23 cellular contexts compared by ENCODE assay signal in the genomic region with DNA sequence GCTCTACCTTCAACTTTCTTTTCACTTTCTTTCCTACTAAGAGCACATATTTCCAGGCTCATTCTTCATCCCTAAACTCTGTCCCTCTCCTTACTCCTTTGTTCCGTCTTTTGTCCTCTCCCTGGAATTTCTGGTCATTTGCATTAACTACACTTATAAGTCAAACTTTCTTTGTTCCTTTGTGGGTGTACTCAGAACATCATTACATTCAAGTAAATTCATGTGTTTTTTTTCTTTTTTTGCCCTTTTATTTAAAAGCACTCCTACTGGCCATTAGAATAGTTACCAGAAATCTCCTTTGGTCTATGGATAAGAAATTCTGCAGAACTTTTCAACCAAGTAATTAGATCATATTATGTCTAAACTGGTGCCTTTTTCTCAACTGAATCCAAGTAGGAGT.
DNase-seq lines count a peak whose midpoint lies in the region; ATAC-seq, FAIRE-seq and TF ChIP-seq lines count a peak whose summit lies in the region.
"Had no signal": no experiment of that assay in that cellular context is flagged by ENCODE, and none has a peak within 500 bp of the region (broad histone marks: within the 10 kb centered on the region; RNA-seq: fewer than 3 reads in every experiment).

No MANE protein-coding gene starts in this region.

- no peak overlapping the region for H3K4me3 Mint-ChIP-seq in nephron
- H3K4me3 Mint-ChIP-seq: B cell; CD4-positive, CD25-positive, alpha-beta regulatory T cell had no signal

- TF ChIP-seq CTCF in SK-N-SH (IDR thresholded peaks at IDR 0.05) (peak; percentile 45), H1 (IDR thresholded peaks at IDR 0.05; ENCODE audit: control extremely low read depth in 1 of 3, insufficient read depth in 1 of 3, low read depth in 1 of 3, low read length in 3 of 3) (peak in 1 of 3 experiments; percentile 3; a peak in 1 of 4 replicates), nephron (IDR thresholded peaks at IDR 0.05; ENCODE audit: unreplicated experiment in 3 of 3) (no peak), psoas muscle (IDR thresholded peaks at IDR 0.05) (no peak), A673 (conservative IDR thresholded peaks at IDR 0.05; ENCODE audit: low read depth, low read length) (no peak)

- H3K79me2 ChIP-seq in SK-N-SH (ENCODE audit: insufficient read depth) (no peaks in the 10 kb centered on the region), H1 (ENCODE audit: control insufficient read depth in 1 of 2, insufficient read depth in 2 of 2, low read length in 2 of 2) (no peaks in the 10 kb centered on the region)

- no peak overlapping the region; the same call in 1 of the 2 replicates for H2AFZ ChIP-seq in SK-N-SH (ENCODE audit: low read depth)
- no peak overlapping the region for H2AFZ ChIP-seq in H1 (ENCODE audit: low read length)
- H2AFZ ChIP-seq: PC-9 had no signal

- peaks cover 2% of the 10 kb centered on the region for H3K36me3 Mint-ChIP-seq in nephron (ENCODE audit: low read depth)
- H3K36me3 Mint-ChIP-seq: CD4-positive, CD25-positive, alpha-beta regulatory T cell had no signal

- 76% methylated on average over 1 of the region's 1 CpG for WGBS in SK-N-SH (ENCODE audit: low lambda C conversion rate)
- WGBS in H1 (ENCODE audit: extremely low coverage in 1 of 2, insufficient coverage in 1 of 2, insufficient read length in 1 of 2, insufficient replicate concordance in 2 of 2, low coverage in 1 of 2, low lambda C conversion rate in 2 of 2, missing lambda C conversion rate in 1 of 2), 2 experiments = 26% methylated on average over 1 of the region's 1 CpG; no CpG with 5 or more reads in 1 of the 2 experiments
- 89 to 94% (median 93%) methylated on average over 1 of the region's 1 CpG for WGBS in psoas muscle, 3 donors

- intact Hi-C loops in psoas muscle (cut with DNase I) (no loop called here), A673 (cut with micrococcal nuclease; ENCODE audit: unreplicated experiment) (no loop called here)

- H3K56ac ChIP-seq in H1 (replicated peaks; ENCODE audit: insufficient read length, low read depth, low read length) = no peak overlapping the region

- H3K4ac ChIP-seq in H1 (replicated peaks; ENCODE audit: insufficient read length, low read depth, low read length) = no peak overlapping the region

- TF ChIP-seq RAD21 in SK-N-SH (IDR thresholded peaks at IDR 0.05; ENCODE audit: low read length) (no peak), H1 (IDR thresholded peaks at IDR 0.05 in 1 of 2, conservative IDR thresholded peaks at IDR 0.05 in 1 of 2; ENCODE audit: low read depth in 2 of 2, low read length in 2 of 2) (no peak)

- H2BK20ac ChIP-seq in H1 (ENCODE audit: low read length) = no peak overlapping the region

- no peak overlapping the region for H2BK120ac ChIP-seq in H1 (replicated peaks; ENCODE audit: low read depth, low read length)

- no peak overlapping the region for H2BK12ac ChIP-seq in H1 (ENCODE audit: low read depth, low read length)

- H3K27me3 Mint-ChIP-seq in nephron (ENCODE audit: low read depth) = no peaks in the 10 kb centered on the region
- H3K27me3 Mint-ChIP-seq: B cell; CD4-positive, CD25-positive, alpha-beta regulatory T cell had no signal

- H3K4me2 ChIP-seq in SK-N-SH (no peak overlapping the region), H1 (ENCODE audit: insufficient read depth in 1 of 2, low read depth in 2 of 2, low read length in 2 of 2) (no peak overlapping the region)
- H3K4me2 ChIP-seq: PC-9 had no signal

- no peak for TF ChIP-seq POLR2A in H1 (IDR thresholded peaks at IDR 0.05; ENCODE audit: control extremely low read depth in 1 of 2, low read depth in 2 of 2, low read length in 2 of 2)

- H3K9ac ChIP-seq in SK-N-SH (no peak overlapping the region), H1 (replicated peaks in 1 of 4; ENCODE audit: extremely low read depth in 1 of 4, low read depth in 3 of 4, low read length in 3 of 4) (no peak overlapping the region)

- peak overlapping the region in 2 of 3 experiments; percentile 23 to 51 for H3K27ac Mint-ChIP-seq in nephron
- H3K27ac Mint-ChIP-seq: B cell; CD4-positive, CD25-positive, alpha-beta regulatory T cell had no signal

- no peak overlapping the region for H3K14ac ChIP-seq in H1 (ENCODE audit: insufficient read length)

- H3K23me2 ChIP-seq in H1 (ENCODE audit: low read depth, low read length) = no peaks in the 10 kb centered on the region

- H3K4me3 ChIP-seq in SK-N-SH (ENCODE audit: low read depth in 2 of 2, low read length in 1 of 2) (no peak overlapping the region), H1 (ENCODE audit: extremely low read depth in 1 of 4, insufficient read depth in 2 of 4, low read depth in 3 of 4, low read length in 4 of 4) (no peak overlapping the region), psoas muscle (no peak overlapping the region), A673 (ENCODE audit: low read depth, low read length, poor library complexity, severe bottlenecking) (no peak overlapping the region)
- H3K4me3 ChIP-seq: GM12878, PC-9 had no signal

- H3K4me1 Mint-ChIP-seq in nephron = peaks cover 20% of the 10 kb centered on the region
- H3K4me1 Mint-ChIP-seq: B cell; CD4-positive, CD25-positive, alpha-beta regulatory T cell had no signal

- H3K27me3 ChIP-seq in SK-N-SH (ENCODE audit: insufficient read depth) = no peaks in the 10 kb centered on the region
- no peaks in the 10 kb centered on the region for H3K27me3 ChIP-seq in H1 (replicated peaks in 1 of 4; ENCODE audit: control insufficient read depth in 3 of 4, extremely low read depth in 1 of 4, insufficient read depth in 3 of 4, low read length in 3 of 4)
- H3K27me3 ChIP-seq in psoas muscle (ENCODE audit: insufficient read depth in 3 of 3, low read length in 2 of 3) = peaks cover 0 to 2% (median 0%) of the 10 kb centered on the region in 3 donors
- H3K27me3 ChIP-seq in A673 (replicated peaks; ENCODE audit: insufficient read depth, low read depth, low read length, poor library complexity) = no peaks in the 10 kb centered on the region

- H3K9me3 Mint-ChIP-seq in nephron = no peaks in the 10 kb centered on the region

- no peaks in the 10 kb centered on the region for H3K9me2 ChIP-seq in SK-N-SH

- no peak for DNase-seq in SK-N-SH
- DNase-seq in H1 (ENCODE audit: low read depth in 1 of 2, low spot score in 2 of 2) = no peak
- DNase-seq in psoas muscle = no peak
- no peak for DNase-seq in A673 (ENCODE audit: low spot score)
- DNase-seq: CD4-positive, CD25-positive, alpha-beta regulatory T cell; COR-L47; EL; KG1; NCI-H1417; NCI-H1930; NCI-H226; NCI-H524; PC-9; SIG-M5 had no signal

- peaks cover 4% of the 10 kb centered on the region for H3F3A ChIP-seq in SK-N-SH (replicated peaks; ENCODE audit: insufficient read depth)

- CTCF ChIA-PET in SK-N-SH (lab: Yijun Ruan, JAX) (interaction anchor here (0.9 kb wide), 1 partner anchor 12 kb away, joined by 3 read pairs; no protein-coding TSS in a partner anchor), H1 (lab: Charles Lee; ENCODE audit: partially characterized antibody) (interaction anchor here (0.6 to 0.9 kb wide), 3 partner anchors 13 to 422 kb away, joined by 3 read pairs; no protein-coding TSS in a partner anchor), A673 (lab: Charles Lee) (no interaction called here)

- no peak overlapping the region for H2AK5ac ChIP-seq in H1 (ENCODE audit: low read depth, low read length)

- H2BK5ac ChIP-seq in H1 (ENCODE audit: low read depth, low read length) = no peak overlapping the region

- no TSS peak for BruUV-seq in A673 (replicated peaks; lab: Mats Ljungman, UMichigan)

- H3K79me1 ChIP-seq in H1 (ENCODE audit: low read depth, low read length) = no peaks in the 10 kb centered on the region

- no peak for TF ChIP-seq EP300 in SK-N-SH (IDR thresholded peaks at IDR 0.05; ENCODE audit: borderline replicate concordance in 1 of 2, low read depth in 1 of 2, low read length in 1 of 2)
- TF ChIP-seq EP300 in H1 (IDR thresholded peaks at IDR 0.05; ENCODE audit: borderline replicate concordance in 1 of 2, low read depth in 2 of 2, low read length in 2 of 2) = no peak

- H3K23ac ChIP-seq in H1 (ENCODE audit: insufficient read length) = no peak overlapping the region

- no peak overlapping the region for H3K27ac ChIP-seq in SK-N-SH (ENCODE audit: low read depth in 2 of 2, low read length in 1 of 2)
- no peak overlapping the region for H3K27ac ChIP-seq in H1 (ENCODE audit: low read depth, low read length)
- H3K27ac ChIP-seq in psoas muscle = no peak overlapping the region
- no peak overlapping the region for H3K27ac ChIP-seq in A673 (ENCODE audit: low read depth, low read length, poor library complexity, severe bottlenecking)
- H3K27ac ChIP-seq: 22Rv1, PC-9, RWPE1 had no signal

- H3K4me1 ChIP-seq in SK-N-SH (ENCODE audit: control insufficient read depth in 1 of 2, insufficient read depth in 2 of 2, low read depth in 1 of 2, low read length in 1 of 2) = peaks cover 0 to 16% of the 10 kb centered on the region in 2 experiments; a peak in 1 of 4 replicates
- peaks cover 0 to 8% (median 2%) of the 10 kb centered on the region in 4 experiments; a peak in 4 of 7 replicates for H3K4me1 ChIP-seq in H1 (replicated peaks in 1 of 4; ENCODE audit: control insufficient read depth in 3 of 4, insufficient read depth in 4 of 4, low read length in 3 of 4)
- H3K4me1 ChIP-seq in psoas muscle = no peaks in the 10 kb centered on the region
- no peaks in the 10 kb centered on the region for H3K4me1 ChIP-seq in A673 (ENCODE audit: insufficient read depth, low read length, poor library complexity, severe bottlenecking)

- no peaks in the 10 kb centered on the region for H3K9me3 ChIP-seq in SK-N-SH
- H3K9me3 ChIP-seq in H1 (ENCODE audit: insufficient read depth in 2 of 2, low read depth in 1 of 2, low read length in 1 of 2) = no peaks in the 10 kb centered on the region
- H3K9me3 ChIP-seq in psoas muscle = no peaks in the 10 kb centered on the region
- no peaks in the 10 kb centered on the region for H3K9me3 ChIP-seq in A673 (ENCODE audit: low read depth, low read length, poor library complexity, severe bottlenecking)

- H4K20me1 ChIP-seq in SK-N-SH (ENCODE audit: insufficient read depth) (no peaks in the 10 kb centered on the region), H1 (replicated peaks in 1 of 2; ENCODE audit: control insufficient read depth in 1 of 2, insufficient read depth in 2 of 2, low read length in 2 of 2) (no peaks in the 10 kb centered on the region)

- H4K8ac ChIP-seq in H1 (ENCODE audit: extremely low read depth, insufficient read depth, low read length) = no peak overlapping the region

- no peak for FAIRE-seq in H1 (lab: Jason Lieb, UNC)
- FAIRE-seq: GM12878, HepG2 had no signal

- H2BK15ac ChIP-seq in H1 (ENCODE audit: low read length) = no peak overlapping the region

- ATAC-seq in SK-N-SH treated with all-trans-retinoic acid at 6 μM for 48 hours = no peak
- ATAC-seq in psoas muscle = no peak
- ATAC-seq in HG02678 (IDR thresholded peaks at IDR 0.05; ENCODE audit: unreplicated experiment) = no peak
- no peak for ATAC-seq in GM21447 (IDR thresholded peaks at IDR 0.05; ENCODE audit: unreplicated experiment)
- ATAC-seq: GM12878, HepG2 had no signal

- no peak overlapping the region for H4K5ac ChIP-seq in H1 (ENCODE audit: insufficient read length, low read depth, low read length)

- H3K36me3 ChIP-seq in SK-N-SH (replicated peaks in 1 of 2; ENCODE audit: control insufficient read depth in 1 of 2, insufficient read depth in 2 of 2, low read length in 1 of 2) = no peaks in the 10 kb centered on the region
- no peaks in the 10 kb centered on the region for H3K36me3 ChIP-seq in H1 (ENCODE audit: control insufficient read depth in 2 of 4, insufficient read depth in 4 of 4, low read length in 3 of 4)
- no peaks in the 10 kb centered on the region for H3K36me3 ChIP-seq in psoas muscle (ENCODE audit: insufficient read depth in 1 of 2, low read depth in 1 of 2)
- no peaks in the 10 kb centered on the region for H3K36me3 ChIP-seq in A673 (ENCODE audit: insufficient read depth, low read length, poor library complexity, severe bottlenecking)

- POLR2A ChIA-PET in SK-N-SH (lab: Yijun Ruan, JAX) (no interaction called here), H1 (lab: Charles Lee; ENCODE audit: partially characterized antibody) (no interaction called here), A673 (lab: Charles Lee; ENCODE audit: low non-redundant PET) (no interaction called here)

- no peak overlapping the region for H3K18ac ChIP-seq in H1 (ENCODE audit: extremely low read depth, low read length)

- H4K91ac ChIP-seq in H1 (replicated peaks; ENCODE audit: insufficient read length, low read length) = no peak overlapping the region

Comparison
In these comparisons a context has a peak if more than half of its experiments do, and no peak if none do; other contexts are left out.
1. Of the 17 proteins assayed by ChIP-seq in both H1 and SK-N-SH: peak only in H1: TEAD4; only in SK-N-SH: none; in both: none; in neither: 15; mixed calls (peak in some experiments, not most) for 1.